ENCODE assay signal across 8 cellular contexts in the genomic region with DNA sequence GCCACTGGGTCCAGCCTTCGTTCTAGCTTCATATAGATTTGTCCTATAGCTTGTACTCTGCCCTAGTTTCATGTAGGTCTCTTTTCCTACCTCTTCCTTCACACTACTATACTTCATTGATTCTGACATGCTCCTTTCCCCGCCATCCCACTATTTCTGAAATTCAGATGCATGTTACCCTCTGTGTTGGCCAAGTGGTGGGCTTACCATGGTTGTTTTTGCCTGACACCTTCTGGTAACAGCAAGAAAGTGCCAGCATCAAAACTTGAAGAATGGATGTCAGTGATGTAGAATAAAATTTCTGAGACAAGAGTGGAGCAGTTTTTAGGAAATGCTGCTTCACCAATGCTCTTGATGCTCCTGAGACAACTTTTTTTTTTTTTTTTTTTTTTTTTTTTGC. TPM values are rescaled to one million over a fixed set of nuclear protein-coding genes. Genes with fewer than 3 reads are reported as not detected.
DNase-seq lines count a peak whose midpoint lies in the region; ATAC-seq and TF ChIP-seq lines count a peak whose summit lies in the region.

No MANE protein-coding gene starts in this region.

- no peak for DNase-seq in AG09309 (ENCODE audit: low read depth)
- DNase-seq in SK-N-DZ (ENCODE audit: low spot score): peak; percentile 65
- DNase-seq in head of caudate nucleus: peak in 27 of 42 donors; percentile 13 to 78 (median 45)
- DNase-seq in testis: peak; percentile 54
- no peak for DNase-seq in NCI-H2029 (lab: John Stamatoyannopoulos, UW)
- no peak for DNase-seq in GM19240 (ENCODE audit: insufficient read length, low spot score)

- H3K27me3 ChIP-seq in testis (no peaks in the 10 kb centered on the region), gastroesophageal sphincter (no peaks in the 10 kb centered on the region)

- ATAC-seq in gastroesophageal sphincter: no peak

- TF ChIP-seq CTCF in AG09309 (IDR thresholded peaks at IDR 0.05; ENCODE audit: control insufficient read depth, insufficient read depth, low read depth, low read length, missing control alignments) (peak; percentile 48), GM12873 (IDR thresholded peaks at IDR 0.05; ENCODE audit: insufficient read depth, low read depth, low read length, missing control alignments) (peak; percentile 38), testis (IDR thresholded peaks at IDR 0.05) (peak in 2 of 3 experiments; percentile 31 to 32), gastroesophageal sphincter (IDR thresholded peaks at IDR 0.05) (peak in 2 of 4 experiments; percentile 35 to 48)

- 76 to 79% methylated on average over 2 of the region's 2 CpGs for WGBS in testis, 2 donors
- WGBS in gastroesophageal sphincter (ENCODE audit: low coverage in 1 of 2), 2 donors: 61 to 82% methylated on average over 1 to 2 of the region's 2 CpGs

- intact Hi-C loops in head of caudate nucleus (cut with DNase I) (loop anchor here (5.0 kb wide), 1 partner anchor 183 kb away; no protein-coding TSS in a partner anchor), testis (cut with DNase I; ENCODE audit: low total_unique reads) (loop anchor here (10.0 kb wide), 1 partner anchor 181 kb away; no protein-coding TSS in a partner anchor)

- no peaks in the 10 kb centered on the region for H3K9me3 ChIP-seq in testis
- H3K9me3 ChIP-seq in gastroesophageal sphincter: no peaks in the 10 kb centered on the region

- H3K4me3 ChIP-seq in AG09309 (ENCODE audit: control insufficient read depth, low read depth, low read length) (no peak overlapping the region), testis (no peak overlapping the region), gastroesophageal sphincter (no peak overlapping the region)

- H3K27ac ChIP-seq in testis (no peak overlapping the region), gastroesophageal sphincter (no peak overlapping the region)

- TF ChIP-seq EP300 in gastroesophageal sphincter (IDR thresholded peaks at IDR 0.05): no peak

- TF ChIP-seq POLR2A in testis (IDR thresholded peaks at IDR 0.05) (no peak), gastroesophageal sphincter (IDR thresholded peaks at IDR 0.05) (no peak)

- H3K36me3 ChIP-seq in testis (ENCODE audit: low read depth, missing control alignments) (no peaks in the 10 kb centered on the region), gastroesophageal sphincter (no peaks in the 10 kb centered on the region)

- H3K4me1 ChIP-seq in testis (no peaks in the 10 kb centered on the region), gastroesophageal sphincter (no peaks in the 10 kb centered on the region)

RNA-seq across cellular contexts. Expression of gene SERINC5, which starts 19.5 kb away (rescaled TPM):
- polyA plus RNA-seq in SK-N-DZ (2014; cell fraction: cytosol; rRNA removed): 16.7 and 20.5 TPM in 2 replicates
- 5.9 and 10.0 TPM in 2 replicates for polyA plus RNA-seq in SK-N-DZ (2014; cell fraction: nucleus; rRNA removed)
- total RNA-seq in testis (100 to 1,000 TPM; 158 to 217 TPM), gastroesophageal sphincter (1 to 10 TPM; 6.5 to 9.3 (median 8.8) TPM)
- polyA plus RNA-seq in testis (ENCODE audit: insufficient read depth, low read depth, low replicate concordance): 62.3 TPM

RNA-seq across cellular contexts. Expression of gene SPZ1, which starts 44.5 kb away (rescaled TPM):
- polyA plus RNA-seq in SK-N-DZ (2014; cell fraction: cytosol; rRNA removed): not detected in 2 replicates
- polyA plus RNA-seq in SK-N-DZ (2014; cell fraction: nucleus; rRNA removed): 0.28 TPM in 1 of 2 replicates, not detected in the other
- 10 to 100 TPM in 1 of 2 donors, 1 to 10 TPM in 1; 4.2 to 23.4 TPM for total RNA-seq in testis
- 7.7 TPM for polyA plus RNA-seq in testis (ENCODE audit: insufficient read depth, low read depth, low replicate concordance)
- total RNA-seq in gastroesophageal sphincter: not detected

Comparison
In these comparisons a context has a peak if more than half of its experiments do, and no peak if none do; other contexts are left out.
1. DNase-seq: peak in SK-N-DZ (single experiment), head of caudate nucleus (27 of 42) and testis (single experiment); none in AG09309 (single experiment), NCI-H2029 (single experiment) and GM19240 (single experiment).
2. RNA of gene SERINC5, which starts 19.5 kb away (total RNA-seq): 158 to 217 TPM in testis; 6.5 to 9.3 TPM in gastroesophageal sphincter; every median in the first group is over 10 times any median in the second.
3. RNA of gene SPZ1, which starts 44.5 kb away (total RNA-seq): 4.2 to 23.4 TPM in testis; not detected in gastroesophageal sphincter; every median in the first group is over 4 times any median in the second.